25 cellular contexts compared by ENCODE assay signal in the genomic region with DNA sequence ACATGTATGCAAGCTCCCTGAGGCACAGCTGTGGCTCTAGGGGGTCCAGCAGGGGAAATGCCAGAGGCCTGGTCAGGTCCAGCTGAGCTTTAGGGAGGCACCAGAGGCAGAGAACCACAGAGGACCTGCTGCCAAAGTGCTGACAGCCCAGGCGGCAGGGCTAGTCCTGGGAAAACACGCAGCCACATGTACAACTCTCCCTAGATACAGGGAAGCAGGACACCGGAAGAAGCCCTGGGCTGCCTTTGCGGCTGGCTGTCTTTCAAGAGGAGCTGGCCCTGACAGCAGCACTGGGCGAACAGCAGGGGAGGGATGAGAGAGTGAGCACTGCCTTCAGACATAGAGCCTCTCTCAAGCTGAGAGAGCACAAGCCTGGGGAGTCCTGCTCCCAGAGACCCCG. TPM values are rescaled to one million over a fixed set of nuclear protein-coding genes. Genes with fewer than 3 reads are reported as not detected.
DNase-seq lines count a peak whose midpoint lies in the region; ATAC-seq and TF ChIP-seq lines count a peak whose summit lies in the region.
"Had no signal": no experiment of that assay in that cellular context is flagged by ENCODE, and none has a peak within 500 bp of the region (broad histone marks: within the 10 kb centered on the region; RNA-seq: fewer than 3 reads in every experiment).

No MANE protein-coding gene starts in this region.

- POLR2A ChIA-PET in MCF 10A (lab: Yijun Ruan, JAX) = no interaction called here

- H3K27ac Mint-ChIP-seq in MCF 10A (ENCODE audit: low read depth, unreplicated experiment) (no peak overlapping the region), endodermal cell (peak overlapping the region; percentile 30), HFFc6 (no peak overlapping the region), CD14-positive monocyte (no peak overlapping the region)
- H3K27ac Mint-ChIP-seq: activated CD8-positive, alpha-beta memory T cell treated with anti-CD3 and anti-CD28 coated beads, Interleukin-2, amount 10 ng/mL, durations not matched to agents 7 days and 5 days; activated T-helper 17 cell treated with anti-CD3 and anti-CD28 coated beads, Interleukin-2, amount 50 U/mL, for 72 hours; nephron had no signal

- H3K27me3 Mint-ChIP-seq in MCF 10A (ENCODE audit: insufficient read depth, unreplicated experiment) (no peaks in the 10 kb centered on the region), endodermal cell (ENCODE audit: insufficient read depth) (no peaks in the 10 kb centered on the region), HFFc6 (ENCODE audit: insufficient read depth) (peaks cover 7% of the 10 kb centered on the region; the same call in 1 of the 2 replicates), CD14-positive monocyte (ENCODE audit: low read depth in 3 of 3) (no peaks in the 10 kb centered on the region)
- H3K27me3 Mint-ChIP-seq: activated CD8-positive, alpha-beta memory T cell treated with anti-CD3 and anti-CD28 coated beads, Interleukin-2, amount 10 ng/mL, durations not matched to agents 7 days and 5 days; activated T-helper 17 cell treated with anti-CD3 and anti-CD28 coated beads, Interleukin-2, amount 50 U/mL, for 72 hours had no signal

- H3K36me3 Mint-ChIP-seq in MCF 10A (ENCODE audit: insufficient read depth, unreplicated experiment) = peaks cover 46% of the 10 kb centered on the region
- peaks cover 26% of the 10 kb centered on the region for H3K36me3 Mint-ChIP-seq in endodermal cell (ENCODE audit: low read depth)
- peaks cover 10% of the 10 kb centered on the region for H3K36me3 Mint-ChIP-seq in HFFc6 (ENCODE audit: low read depth)
- peaks cover 58 to 80% of the 10 kb centered on the region in 2 donors for H3K36me3 Mint-ChIP-seq in CD14-positive monocyte

- H3K4me3 Mint-ChIP-seq in MCF 10A (ENCODE audit: unreplicated experiment) = no peak overlapping the region
- H3K4me3 Mint-ChIP-seq in endodermal cell = no peak overlapping the region
- no peak overlapping the region for H3K4me3 Mint-ChIP-seq in HFFc6
- H3K4me3 Mint-ChIP-seq in CD14-positive monocyte = no peak overlapping the region
- H3K4me3 Mint-ChIP-seq: activated CD8-positive, alpha-beta memory T cell treated with anti-CD3 and anti-CD28 coated beads, Interleukin-2, amount 10 ng/mL, durations not matched to agents 7 days and 5 days; activated T-helper 17 cell treated with anti-CD3 and anti-CD28 coated beads, Interleukin-2, amount 50 U/mL, for 72 hours; nephron had no signal

- H3K4me1 Mint-ChIP-seq in MCF 10A (ENCODE audit: insufficient read depth, unreplicated experiment) (no peaks in the 10 kb centered on the region), endodermal cell (peaks cover under 1% of the 10 kb centered on the region), HFFc6 (ENCODE audit: low read depth) (peaks cover 2% of the 10 kb centered on the region), CD14-positive monocyte (peaks cover 16% of the 10 kb centered on the region)
- H3K4me1 Mint-ChIP-seq: activated CD8-positive, alpha-beta memory T cell treated with anti-CD3 and anti-CD28 coated beads, Interleukin-2, amount 10 ng/mL, durations not matched to agents 7 days and 5 days; activated T-helper 17 cell treated with anti-CD3 and anti-CD28 coated beads, Interleukin-2, amount 50 U/mL, for 72 hours; nephron had no signal

- no peak for ATAC-seq in HG03045 (IDR thresholded peaks at IDR 0.05; ENCODE audit: unreplicated experiment)
- ATAC-seq: activated CD4-positive, CD25-positive, alpha-beta regulatory T cell treated with anti-CD3 and anti-CD28 coated beads, Interleukin-2, amount 50 U/mL, for 24 hours; activated CD8-positive, alpha-beta memory T cell treated with anti-CD3 and anti-CD28 coated beads, Interleukin-2, amount 10 ng/mL, durations not matched to agents 7 days and 5 days; activated T-helper 17 cell treated with anti-CD3 and anti-CD28 coated beads, Interleukin-2, amount 50 U/mL, for 72 hours; GM12878 had no signal

- TF ChIP-seq POLR2A in breast epithelium (IDR thresholded peaks at IDR 0.05) = no peak

- no peak overlapping the region for H3K9ac ChIP-seq in endodermal cell (ENCODE audit: extremely low read depth, low read length, poor library complexity, severe bottlenecking)

- CTCF ChIA-PET in MCF 10A (lab: Yijun Ruan, JAX) = no interaction called here

- H3K36me3 ChIP-seq in breast epithelium (no peaks in the 10 kb centered on the region), endodermal cell (ENCODE audit: control insufficient read depth, insufficient read depth, low read length) (peaks cover 12% of the 10 kb centered on the region), right atrium auricular region (peaks cover 9% of the 10 kb centered on the region)
- H3K36me3 ChIP-seq: MG63 had no signal

- H3K4me1 ChIP-seq in breast epithelium (no peaks in the 10 kb centered on the region), endodermal cell (ENCODE audit: control insufficient read depth, insufficient read depth, low read length) (no peaks in the 10 kb centered on the region), right atrium auricular region (peaks cover 0 to 44% of the 10 kb centered on the region in 2 donors)
- H3K4me1 ChIP-seq: HAP-1, SJSA1 had no signal

- intact Hi-C loops in breast epithelium (cut with DNase I; ENCODE audit: low total_unique reads) = no loop called here
- intact Hi-C loops in MCF 10A (cut with micrococcal nuclease) = no loop called here
- intact Hi-C loops in CD14-positive monocyte (cut with micrococcal nuclease) = no loop called here

- WGBS in endodermal cell (ENCODE audit: insufficient coverage in 1 of 2, insufficient read length in 1 of 2), 2 experiments = 90 to 92% methylated on average over 6 of the region's 6 CpGs

- no peaks in the 10 kb centered on the region for H3K9me3 ChIP-seq in breast epithelium
- no peaks in the 10 kb centered on the region for H3K9me3 ChIP-seq in endodermal cell (ENCODE audit: control insufficient read depth, low read length)
- no peaks in the 10 kb centered on the region for H3K9me3 ChIP-seq in right atrium auricular region
- H3K9me3 ChIP-seq: HAP-1, MG63, SJSA1, suprapubic skin had no signal

- TF ChIP-seq CTCF in breast epithelium (IDR thresholded peaks at IDR 0.05) = no peak
- TF ChIP-seq CTCF in MCF 10A (IDR thresholded peaks at IDR 0.05; ENCODE audit: unreplicated experiment) = no peak
- TF ChIP-seq CTCF in endodermal cell (conservative IDR thresholded peaks at IDR 0.05) = no peak
- no peak for TF ChIP-seq CTCF in right atrium auricular region (IDR thresholded peaks at IDR 0.05)
- no peak for TF ChIP-seq CTCF in HFFc6 (IDR thresholded peaks at IDR 0.05)
- no peak for TF ChIP-seq CTCF in CD14-positive monocyte (IDR thresholded peaks at IDR 0.05)

- H3K9me3 Mint-ChIP-seq in MCF 10A (ENCODE audit: unreplicated experiment) = no peaks in the 10 kb centered on the region
- H3K9me3 Mint-ChIP-seq in endodermal cell = no peaks in the 10 kb centered on the region
- no peaks in the 10 kb centered on the region for H3K9me3 Mint-ChIP-seq in HFFc6
- no peaks in the 10 kb centered on the region for H3K9me3 Mint-ChIP-seq in CD14-positive monocyte
- H3K9me3 Mint-ChIP-seq: activated T-helper 17 cell treated with anti-CD3 and anti-CD28 coated beads, Interleukin-2, amount 50 U/mL, for 72 hours; nephron had no signal

- no TSS peak for BruUV-seq in MCF 10A (replicated peaks; lab: Mats Ljungman, UMichigan)

- DNase-seq in breast epithelium (ENCODE audit: low spot score in 2 of 2) = peak; percentile 64 to 72
- no peak for DNase-seq in MCF 10A (ENCODE audit: unreplicated experiment)
- no peak for DNase-seq in endodermal cell
- no peak for DNase-seq in right atrium auricular region (ENCODE audit: low spot score)
- DNase-seq in ureter (ENCODE audit: low spot score) = peak; percentile 59
- no peak for DNase-seq in HFFc6
- DNase-seq in CD14-positive monocyte (ENCODE audit: low spot score) = no peak
- DNase-seq: activated CD8-positive, alpha-beta memory T cell treated with anti-CD3 and anti-CD28 coated beads, Interleukin-2, amount 10 ng/mL, durations not matched to agents 7 days and 5 days; DMS 273 treated with DMSO at 0.1 percent for 48 hours; GF-D8; MG63; NCI-H1436 treated with DMSO at 0.1 percent for 48 hours; NCI-H2171 treated with DMSO at 0.1 percent for 48 hours; NCI-H69; T-helper 9 cell had no signal

- no peaks in the 10 kb centered on the region for H3K27me3 ChIP-seq in breast epithelium
- no peaks in the 10 kb centered on the region for H3K27me3 ChIP-seq in endodermal cell (ENCODE audit: control insufficient read depth, insufficient read depth, low read length, poor library complexity, severe bottlenecking)
- no peaks in the 10 kb centered on the region for H3K27me3 ChIP-seq in right atrium auricular region
- H3K27me3 ChIP-seq: MG63, SJSA1, suprapubic skin had no signal

- H3K27ac ChIP-seq in breast epithelium (peak overlapping the region; percentile 33 to 62), endodermal cell (ENCODE audit: low read depth, low read length) (no peak overlapping the region), right atrium auricular region (peak overlapping the region; percentile 44 to 68)
- H3K27ac ChIP-seq: C4-2B, SJSA1, suprapubic skin had no signal

- no peak overlapping the region for H3K4me3 ChIP-seq in breast epithelium
- H3K4me3 ChIP-seq in endodermal cell (ENCODE audit: low read length) = no peak overlapping the region
- no peak overlapping the region for H3K4me3 ChIP-seq in right atrium auricular region
- H3K4me3 ChIP-seq: GM12878, HAP-1, MG63, SJSA1, smooth muscle cell, suprapubic skin had no signal

RNA-seq across cellular contexts. Expression of a gene that starts 40.7 kb away (rescaled TPM):
- total RNA-seq in breast epithelium = 10 to 100 TPM in 2 of 3 donors, 1 to 10 TPM in 1; 9.5 to 11.7 (median 10.1) TPM
- total RNA-seq in MCF 10A (2022) = 40.1 and 42.7 TPM in 2 replicates
- total RNA-seq in endodermal cell = 10 to 100 TPM; 29.3 to 35.2 TPM
- polyA plus RNA-seq in endodermal cell (2013, experiment 1 of 2) = 27.5 TPM
- 22.1 TPM for polyA plus RNA-seq in endodermal cell (2013, experiment 2 of 2)
- 1 to 10 TPM; 6.2 to 6.8 TPM for total RNA-seq in right atrium auricular region
- total RNA-seq in ureter = 33.3 TPM
- total RNA-seq in HFFc6 (2021; fragmentation: NEBNext Ultra II Directional; extraction: Animal tissue kit (Norgen Biotek cat#: 25700)) = 10 to 100 TPM; 32.9 to 39.6 (median 34.7) TPM
- 10 to 100 TPM; 25.6 to 34.9 TPM for polyA plus RNA-seq in CD14-positive monocyte

RNA-seq across cellular contexts. Expression of a gene that starts 43.6 kb away (rescaled TPM):
- total RNA-seq in breast epithelium = 10 to 100 TPM; 17.9 to 35.1 (median 30.2) TPM
- total RNA-seq in MCF 10A (2022) = 11.5 and 11.8 TPM in 2 replicates
- total RNA-seq in endodermal cell = 10 to 100 TPM in 1 of 2 donors, 1 to 10 TPM in 1; 6.9 to 10.3 TPM
- polyA plus RNA-seq in endodermal cell (2013, experiment 1 of 2) = 8.2 TPM
- 7.4 TPM for polyA plus RNA-seq in endodermal cell (2013, experiment 2 of 2)
- 10 to 100 TPM; 16.7 to 17.4 TPM for total RNA-seq in right atrium auricular region
- 15.1 TPM for total RNA-seq in ureter
- 1 to 10 TPM; 3.0 to 4.8 (median 3.9) TPM for total RNA-seq in HFFc6 (2021; fragmentation: NEBNext Ultra II Directional; extraction: Animal tissue kit (Norgen Biotek cat#: 25700))
- polyA plus RNA-seq in CD14-positive monocyte = under 1 TPM; 0.61 to 0.91 TPM

Comparison
In these comparisons a context has a peak if more than half of its experiments do, and no peak if none do; other contexts are left out.
1. DNase-seq: peak in breast epithelium (2 of 2) and ureter (single experiment); none in MCF 10A (single experiment), endodermal cell (single experiment), right atrium auricular region (single experiment), HFFc6 (single experiment) and CD14-positive monocyte (single experiment).